Comparison of ENCODE assay signal across 8 cellular contexts in the genomic region with DNA sequence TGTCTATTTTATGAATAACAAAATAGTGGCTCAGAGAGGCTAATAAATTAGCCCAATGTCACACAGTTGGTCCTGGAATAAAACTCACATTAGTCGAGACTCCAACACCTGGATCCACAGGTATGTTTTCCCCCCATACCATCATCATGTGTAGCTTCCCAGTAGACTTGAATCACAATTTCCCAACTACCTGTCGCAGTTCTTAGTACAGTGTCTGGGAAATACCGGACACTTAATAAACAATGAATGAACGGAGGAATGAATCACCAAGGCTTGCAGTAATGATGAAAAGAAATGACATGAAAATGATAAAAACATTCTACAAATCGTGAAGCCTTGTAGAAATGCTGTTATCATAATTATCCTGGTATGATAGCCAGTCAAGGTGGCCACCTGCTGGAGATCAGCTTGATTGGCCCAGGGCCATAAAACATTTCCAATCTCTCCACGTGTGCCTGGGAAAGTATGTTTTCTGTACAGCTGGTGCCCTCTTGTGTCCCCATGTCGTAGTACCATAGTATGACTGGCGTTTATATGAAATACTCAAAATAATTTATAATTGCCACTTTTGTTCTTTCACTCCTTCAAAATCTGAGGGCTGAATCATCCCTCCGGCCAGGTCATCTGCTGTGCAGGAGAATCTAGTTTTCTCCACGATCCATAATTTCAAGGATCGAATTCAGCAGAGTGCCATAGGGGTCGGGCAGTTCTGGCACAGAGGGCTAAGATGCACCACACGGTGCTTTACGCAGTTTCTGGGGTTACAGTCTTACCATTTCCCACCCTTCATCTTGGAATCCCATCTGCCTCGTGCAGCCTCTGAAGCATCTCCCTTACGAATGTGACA.
DNase-seq lines count a peak whose midpoint lies in the region; ATAC-seq, FAIRE-seq and TF ChIP-seq lines count a peak whose summit lies in the region.

No MANE protein-coding gene starts in this region.

- H2AFZ ChIP-seq in SU-DHL-6 (ENCODE audit: low read depth, low read length, severe bottlenecking) = no peak overlapping the region

- no peak overlapping the region for H3K4me3 Mint-ChIP-seq in naive thymus-derived CD8-positive, alpha-beta T cell
- H3K4me3 Mint-ChIP-seq in activated T-helper 2 cell treated with anti-CD3 and anti-CD28 coated beads, Interferon-gamma antibody, Interleukin-2, Interleukin-4, amounts not matched to agents 10 μg/mL and 5 μg/mL and 100 μg/mL, durations not matched to agents 14 hours and 24 hours and 36 hours (ENCODE audit: low read depth) = no peak overlapping the region

- no peak overlapping the region for H3K27ac ChIP-seq in SU-DHL-6 (ENCODE audit: low read depth, low read length)

- intact Hi-C loops in activated T-helper 2 cell treated with anti-CD3 and anti-CD28 coated beads, Interferon-gamma antibody, Interleukin-2, Interleukin-4, amounts not matched to agents 10 μg/mL and 5 μg/mL and 100 μg/mL, durations not matched to agents 14 hours and 24 hours and 36 hours (cut with micrococcal nuclease) = no loop called here

- no peaks in the 10 kb centered on the region for H3K79me2 ChIP-seq in SU-DHL-6 (ENCODE audit: insufficient read depth, low read length)

- H3K4me2 ChIP-seq in SU-DHL-6 (ENCODE audit: low read depth, low read length, poor library complexity, severe bottlenecking) = no peak overlapping the region

- ATAC-seq in naive thymus-derived CD8-positive, alpha-beta T cell = no peak
- no peak for ATAC-seq in GM18870 (IDR thresholded peaks at IDR 0.05; ENCODE audit: unreplicated experiment)

- H3K4me1 Mint-ChIP-seq in naive thymus-derived CD8-positive, alpha-beta T cell = no peaks in the 10 kb centered on the region
- H3K4me1 Mint-ChIP-seq in activated T-helper 2 cell treated with anti-CD3 and anti-CD28 coated beads, Interferon-gamma antibody, Interleukin-2, Interleukin-4, amounts not matched to agents 10 μg/mL and 5 μg/mL and 100 μg/mL, durations not matched to agents 14 hours and 24 hours and 36 hours (ENCODE audit: low read depth) = no peaks in the 10 kb centered on the region

- H3K4me3 ChIP-seq in SU-DHL-6 (ENCODE audit: insufficient read depth, low read length, poor library complexity, severe bottlenecking) = no peak overlapping the region

- H3K27me3 ChIP-seq in SU-DHL-6 (ENCODE audit: low read length) = no peaks in the 10 kb centered on the region

- H3K9me3 Mint-ChIP-seq in naive thymus-derived CD8-positive, alpha-beta T cell = peaks cover 0 to 4% (median 0%) of the 10 kb centered on the region in 9 donors
- H3K9me3 Mint-ChIP-seq in activated T-helper 2 cell treated with anti-CD3 and anti-CD28 coated beads, Interferon-gamma antibody, Interleukin-2, Interleukin-4, amounts not matched to agents 10 μg/mL and 5 μg/mL and 100 μg/mL, durations not matched to agents 14 hours and 24 hours and 36 hours = peaks cover 6% of the 10 kb centered on the region

- no peaks in the 10 kb centered on the region for H3F3A ChIP-seq in SU-DHL-6 (ENCODE audit: insufficient read depth)

- peak; percentile 42 for DNase-seq in Daoy (ENCODE audit: low read depth)
- DNase-seq in NCI-H1092 (lab: John Stamatoyannopoulos, UW) = peak; percentile 88
- no peak for DNase-seq in naive thymus-derived CD8-positive, alpha-beta T cell
- no peak for DNase-seq in activated CD4-positive, alpha-beta T cell treated with anti-CD3 and anti-CD28 coated beads, Interleukin-2, amount 50 U/mL, for 48 hours
- DNase-seq in activated T-helper 2 cell treated with anti-CD3 and anti-CD28 coated beads, Interferon-gamma antibody, Interleukin-2, Interleukin-4, amounts not matched to agents 10 μg/mL and 5 μg/mL and 100 μg/mL, durations not matched to agents 14 hours and 24 hours and 36 hours (ENCODE audit: low spot score) = no peak

- no peak overlapping the region for H3K9ac ChIP-seq in SU-DHL-6 (ENCODE audit: low read length)

- POLR2A ChIA-PET in naive thymus-derived CD8-positive, alpha-beta T cell (lab: Charles Lee) = no interaction called here

- peaks cover 1 to 21% (median 6%) of the 10 kb centered on the region in 5 donors for H3K27me3 Mint-ChIP-seq in naive thymus-derived CD8-positive, alpha-beta T cell
- H3K27me3 Mint-ChIP-seq in activated T-helper 2 cell treated with anti-CD3 and anti-CD28 coated beads, Interferon-gamma antibody, Interleukin-2, Interleukin-4, amounts not matched to agents 10 μg/mL and 5 μg/mL and 100 μg/mL, durations not matched to agents 14 hours and 24 hours and 36 hours (ENCODE audit: low read depth) = no peaks in the 10 kb centered on the region

- no peaks in the 10 kb centered on the region for H4K20me1 ChIP-seq in SU-DHL-6 (ENCODE audit: low read depth, low read length)

- H3K9me2 ChIP-seq in SU-DHL-6 (replicated peaks; ENCODE audit: insufficient read depth, low read length) = no peaks in the 10 kb centered on the region

- H3K36me3 ChIP-seq in SU-DHL-6 (ENCODE audit: low read length) = no peaks in the 10 kb centered on the region

- no peaks in the 10 kb centered on the region for H3K36me3 Mint-ChIP-seq in naive thymus-derived CD8-positive, alpha-beta T cell
- H3K36me3 Mint-ChIP-seq in activated T-helper 2 cell treated with anti-CD3 and anti-CD28 coated beads, Interferon-gamma antibody, Interleukin-2, Interleukin-4, amounts not matched to agents 10 μg/mL and 5 μg/mL and 100 μg/mL, durations not matched to agents 14 hours and 24 hours and 36 hours (ENCODE audit: low read depth) = no peaks in the 10 kb centered on the region

- no peaks in the 10 kb centered on the region for H3K9me3 ChIP-seq in SU-DHL-6 (ENCODE audit: insufficient read depth, low read length)

- peak overlapping the region in 1 of 10 donors; percentile 24 for H3K27ac Mint-ChIP-seq in naive thymus-derived CD8-positive, alpha-beta T cell
- H3K27ac Mint-ChIP-seq in activated T-helper 2 cell treated with anti-CD3 and anti-CD28 coated beads, Interferon-gamma antibody, Interleukin-2, Interleukin-4, amounts not matched to agents 10 μg/mL and 5 μg/mL and 100 μg/mL, durations not matched to agents 14 hours and 24 hours and 36 hours = no peak overlapping the region

- TF ChIP-seq CTCF in SU-DHL-6 (IDR thresholded peaks at IDR 0.05; ENCODE audit: insufficient read depth, low read length, poor library complexity, severe bottlenecking) = peak; percentile 16

- FAIRE-seq in islet of Langerhans (lab: Jason Lieb, UNC) = peak; percentile 71

Comparison
In these comparisons a context has a peak if more than half of its experiments do, and no peak if none do; other contexts are left out.
1. DNase-seq: peak in Daoy (single experiment) and NCI-H1092 (single experiment); none in naive thymus-derived CD8-positive, alpha-beta T cell (0 of 10), activated CD4-positive, alpha-beta T cell treated with anti-CD3 and anti-CD28 coated beads, Interleukin-2, amount 50 U/mL, for 48 hours (0 of 2) and activated T-helper 2 cell treated with anti-CD3 and anti-CD28 coated beads, Interferon-gamma antibody, Interleukin-2, Interleukin-4, amounts not matched to agents 10 μg/mL and 5 μg/mL and 100 μg/mL, durations not matched to agents 14 hours and 24 hours and 36 hours (single experiment).